In genomic region chr16:87417511-87417910, GRCh38 we compare ENCODE assay signal across 13 cellular contexts.
"Had no signal": no experiment of that assay in that cellular context is flagged by ENCODE, and none has a peak within 500 bp of the region (broad histone marks: within the 10 kb centered on the region; RNA-seq: fewer than 3 reads in every experiment).

No MANE protein-coding gene starts in this region.

- H3K27ac ChIP-seq: gastrocnemius medialis, heart left ventricle, prostate gland, thoracic aorta had no signal

- H3K9me3 Mint-ChIP-seq: activated B cell treated with CpG ODN at 0.5 μM for 24 hours; activated CD4-positive, alpha-beta T cell treated with anti-CD3 and anti-CD28 coated beads, Interleukin-2, amount 10 ng/mL, durations not matched to agents 24 days and 14 days had no signal

- H3K27ac Mint-ChIP-seq: activated B cell treated with CpG ODN at 0.5 μM for 24 hours; activated CD4-positive, alpha-beta T cell treated with anti-CD3 and anti-CD28 coated beads, Interleukin-2, amount 10 ng/mL, durations not matched to agents 24 days and 14 days; T-helper 17 cell had no signal

- H3K27me3 ChIP-seq: gastrocnemius medialis, heart left ventricle had no signal

- H3K4me3 Mint-ChIP-seq: activated B cell treated with CpG ODN at 0.5 μM for 24 hours; activated CD4-positive, alpha-beta T cell treated with anti-CD3 and anti-CD28 coated beads, Interleukin-2, amount 10 ng/mL, durations not matched to agents 24 days and 14 days; nephron; T-helper 17 cell had no signal

- H3K27me3 Mint-ChIP-seq: activated B cell treated with CpG ODN at 0.5 μM for 24 hours; activated CD4-positive, alpha-beta T cell treated with anti-CD3 and anti-CD28 coated beads, Interleukin-2, amount 10 ng/mL, durations not matched to agents 24 days and 14 days; T-helper 17 cell had no signal

- H3K4me1 ChIP-seq: gastrocnemius medialis, prostate gland had no signal

- H3K4me1 Mint-ChIP-seq: activated B cell treated with CpG ODN at 0.5 μM for 24 hours; activated CD4-positive, alpha-beta T cell treated with anti-CD3 and anti-CD28 coated beads, Interleukin-2, amount 10 ng/mL, durations not matched to agents 24 days and 14 days; nephron; T-helper 17 cell had no signal

- H3K4me3 ChIP-seq: gastrocnemius medialis, heart left ventricle, prostate gland, thoracic aorta had no signal

- ATAC-seq: gastrocnemius medialis, T-helper 17 cell had no signal

- DNase-seq: activated B cell treated with CpG ODN at 0.5 μM for 24 hours; activated CD4-positive, alpha-beta T cell treated with anti-CD3 and anti-CD28 coated beads, Interleukin-2, amount 10 ng/mL, durations not matched to agents 24 days and 14 days; activated naive CD4-positive, alpha-beta T cell treated with Interleukin-2 at 50 U/mL for 16 hours; dermis blood vessel endothelial cell; gastrocnemius medialis; heart left ventricle; left cardiac atrium; stimulated activated CD4-positive, alpha-beta T cell treated with anti-CD3 and anti-CD28 coated beads, Interleukin-12 subunit alpha, Interleukin-12 subunit beta, amount 100 ng/mL, for 4 hours; stimulated activated CD4-positive, alpha-beta T cell treated with anti-CD3 and anti-CD28 coated beads, Interleukin-2, amount 100 ng/mL, for 24 hours; T-helper 17 cell had no signal

- H3K9me3 ChIP-seq: gastrocnemius medialis, heart left ventricle, prostate gland, thoracic aorta had no signal
